In the genomic region with DNA sequence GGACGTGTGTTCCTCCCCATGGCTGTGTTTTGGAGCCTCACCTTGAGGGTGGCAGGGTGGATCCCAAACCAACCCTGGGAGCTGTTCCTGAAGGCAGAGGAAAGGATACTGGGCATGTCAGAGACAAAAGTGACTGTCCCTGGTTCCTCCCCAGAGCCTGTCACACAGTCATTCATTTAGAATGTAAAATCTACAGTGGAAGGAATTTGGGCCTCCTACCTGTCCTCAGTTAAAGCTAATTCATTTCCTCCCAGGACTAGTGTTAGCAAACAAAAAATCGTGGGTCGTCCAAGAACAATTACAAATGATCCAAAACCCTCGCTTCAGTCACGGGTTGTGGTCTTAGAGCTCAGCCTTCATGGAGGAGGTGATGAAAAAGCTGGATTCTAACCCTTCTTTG, we compare ENCODE assay signal across 18 cellular contexts.
"Had no signal": no experiment of that assay in that cellular context is flagged by ENCODE, and none has a peak within 500 bp of the region (broad histone marks: within the 10 kb centered on the region; RNA-seq: fewer than 3 reads in every experiment).

No MANE protein-coding gene starts in this region.

- ATAC-seq: esophagus mucosa, left ventricle myocardium superior had no signal

- H3K4me3 ChIP-seq: ovary, stomach, uterus had no signal

- DNase-seq: activated CD4-positive, alpha-beta T cell treated with anti-CD3 and anti-CD28 coated beads, Interleukin-2, amount 10 ng/mL, durations not matched to agents 24 days and 14 days; activated CD4-positive, CD25-positive, alpha-beta regulatory T cell; activated CD8-positive, alpha-beta memory T cell treated with anti-CD3 and anti-CD28 coated beads for 24 hours; activated naive CD4-positive, alpha-beta T cell; activated naive CD8-positive, alpha-beta T cell treated with anti-CD3 and anti-CD28 coated beads, Interleukin-2, amount 10 ng/mL, durations not matched to agents 7 days and 5 days; anterior cingulate cortex; hypothalamus; left ventricle myocardium superior; nephron progenitor cell; ovary; stimulated activated CD4-positive, alpha-beta T cell treated with anti-CD3 and anti-CD28 coated beads, Interleukin-12 subunit alpha, Interleukin-12 subunit beta, amount 100 ng/mL, for 4 hours; stimulated activated CD4-positive, alpha-beta T cell treated with anti-CD3 and anti-CD28 coated beads, Interleukin-2, amount 100 ng/mL, for 24 hours; stomach; SW 1271; uterus had no signal

- H3K27me3 ChIP-seq: ovary, stomach, uterus had no signal

- H3K4me1 ChIP-seq: uterus had no signal

- H3K9me3 ChIP-seq: ovary, stomach, uterus had no signal

- H3K27ac ChIP-seq: ovary, uterus had no signal

- H3K36me3 ChIP-seq: ovary, stomach, uterus had no signal

- FAIRE-seq: bronchial epithelial cell, endometrium had no signal
